In genomic region chr1:17839641-17840196, GRCh38 we compare ENCODE assay signal across 17 cellular contexts.
A peak's percentile ranks its signal among the peaks of the same experiment; 100 is the strongest.
DNase-seq lines count a peak whose midpoint lies in the region; ATAC-seq, FAIRE-seq and TF ChIP-seq lines count a peak whose summit lies in the region.
"Had no signal": no experiment of that assay in that cellular context is flagged by ENCODE, and none has a peak within 500 bp of the region (broad histone marks: within the 10 kb centered on the region; RNA-seq: fewer than 3 reads in every experiment).

No MANE protein-coding gene starts in this region.

- no peaks in the 10 kb centered on the region for H4K20me1 ChIP-seq in osteoblast (ENCODE audit: insufficient read depth, low read length)

- no peak for TF ChIP-seq CTCF in osteoblast (IDR thresholded peaks at IDR 0.05; ENCODE audit: extremely low read depth, low read depth, low read length)

- H2AFZ ChIP-seq in osteoblast (ENCODE audit: low read length): no peak overlapping the region
- H2AFZ ChIP-seq: GM23248 had no signal

- H3K27me3 ChIP-seq in osteoblast (ENCODE audit: insufficient read depth, low read length): peaks cover 23% of the 10 kb centered on the region

- ATAC-seq in Right ventricle myocardium inferior (peak; percentile 37), left cardiac atrium (no peak), GM18858 (IDR thresholded peaks at IDR 0.05; ENCODE audit: unreplicated experiment) (no peak)
- ATAC-seq: CD8-positive, alpha-beta T cell had no signal

- H3K4me2 ChIP-seq in osteoblast (ENCODE audit: insufficient read depth, low read length): no peak overlapping the region

- intact Hi-C loops in Right ventricle myocardium inferior (cut with DNase I): no loop called here
- intact Hi-C loops in left cardiac atrium (cut with DNase I): no loop called here

- no peaks in the 10 kb centered on the region for H3K36me3 ChIP-seq in osteoblast (ENCODE audit: insufficient read depth, low read length)

- peak; percentile 41 for DNase-seq in DMS 273 (lab: John Stamatoyannopoulos, UW; ENCODE audit: unreplicated experiment)
- DNase-seq in DMS 273 treated with DMSO at 0.1 percent for 48 hours (lab: John Stamatoyannopoulos, UW): no peak
- no peak for DNase-seq in Right ventricle myocardium inferior (ENCODE audit: missing footprints)
- no peak for DNase-seq in left cardiac atrium
- DNase-seq in cerebellum (ENCODE audit: low spot score): peak; percentile 64
- peak; percentile 66 for DNase-seq in osteoblast (ENCODE audit: insufficient read length, low spot score, missing footprints)
- DNase-seq in HTR-8/SVneo (ENCODE audit: insufficient read length, low spot score): no peak
- DNase-seq: CD8-positive, alpha-beta T cell; COR-L47; EL; GDM1; GM23248; H7; IMR-90 had no signal

- no peaks in the 10 kb centered on the region for H3K9me3 ChIP-seq in osteoblast (ENCODE audit: low read depth, low read length)

- H3K4me1 ChIP-seq in osteoblast (ENCODE audit: insufficient read depth, low read length): peaks cover 3% of the 10 kb centered on the region

- no peak overlapping the region for H3K27ac ChIP-seq in osteoblast (ENCODE audit: low read depth, low read length)
- H3K27ac ChIP-seq: 22Rv1, GM23248 had no signal

- no peak overlapping the region for H3K4me3 ChIP-seq in osteoblast (ENCODE audit: insufficient read depth, low read length)
- H3K4me3 ChIP-seq: GM23248 had no signal

- H3K79me2 ChIP-seq in osteoblast (ENCODE audit: insufficient read depth, low read length): no peaks in the 10 kb centered on the region

- no peak for FAIRE-seq in HTR-8/SVneo (lab: Jason Lieb, UNC)
- FAIRE-seq: GM12892 had no signal

Comparison
In these comparisons a context has a peak if more than half of its experiments do, and no peak if none do; other contexts are left out.
1. DNase-seq: peak in DMS 273 (single experiment), cerebellum (single experiment) and osteoblast (single experiment); none in DMS 273 treated with DMSO at 0.1 percent for 48 hours (single experiment), Right ventricle myocardium inferior (single experiment), left cardiac atrium (single experiment) and HTR-8/SVneo (single experiment).